32 cellular contexts compared by ENCODE assay signal in the genomic region with DNA sequence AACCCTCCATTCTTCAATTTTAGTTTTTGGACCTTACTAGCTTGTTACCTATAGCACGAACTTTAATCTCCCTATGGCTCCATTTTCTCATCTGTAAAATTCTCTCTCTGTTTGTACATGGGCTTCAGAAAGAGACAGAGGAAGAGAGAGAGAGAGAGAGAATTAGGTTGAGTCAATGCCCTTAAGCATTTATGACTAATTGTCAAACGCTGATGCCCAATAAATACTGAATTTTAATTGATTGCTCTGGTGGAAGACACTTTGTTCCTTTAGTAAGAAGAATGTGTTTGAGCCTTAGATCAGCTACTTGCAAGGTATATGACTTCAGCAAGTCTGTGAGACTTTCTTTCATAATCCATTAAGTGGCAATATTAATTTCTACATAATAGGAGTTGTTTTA.
"Had no signal": no experiment of that assay in that cellular context is flagged by ENCODE, and none has a peak within 500 bp of the region (broad histone marks: within the 10 kb centered on the region; RNA-seq: fewer than 3 reads in every experiment).

No MANE protein-coding gene starts in this region.

- H3K36me3 Mint-ChIP-seq: activated CD4-positive, alpha-beta memory T cell treated with anti-CD3 and anti-CD28 coated beads for 36 hours; activated naive CD4-positive, alpha-beta T cell treated with anti-CD3 and anti-CD28 coated beads, Interleukin-2, amount 50 U/mL, for 72 hours; brain had no signal

- ATAC-seq: activated naive CD4-positive, alpha-beta T cell treated with anti-CD3 and anti-CD28 coated beads, Interleukin-2, amount 50 U/mL, for 72 hours; activated T-cell treated with anti-CD3 and anti-CD28 coated beads, Interleukin-2, amount 50 U/mL, for 4 hours; Right ventricle myocardium inferior; SK-N-SH treated with all-trans-retinoic acid at 6 μM for 48 hours had no signal

- H3K9me3 ChIP-seq: adrenal gland, Peyer's patch had no signal

- H3K27ac ChIP-seq: adrenal gland, cardiac muscle cell, Peyer's patch, VCaP had no signal

- H3K27me3 ChIP-seq: adrenal gland, cardiac muscle cell, Peyer's patch had no signal

- H3K36me3 ChIP-seq: adrenal gland, cardiac muscle cell, Peyer's patch had no signal

- H3K9me3 Mint-ChIP-seq: activated B cell treated with CpG ODN at 0.5 μM for 24 hours had no signal

- H3K4me1 Mint-ChIP-seq: activated B cell treated with CpG ODN at 0.5 μM for 24 hours, brain had no signal

- H3K4me1 ChIP-seq: adrenal gland, Peyer's patch had no signal

- H3K27me3 Mint-ChIP-seq: activated B cell treated with CpG ODN at 0.5 μM for 24 hours; activated CD4-positive, alpha-beta memory T cell treated with anti-CD3 and anti-CD28 coated beads for 36 hours; brain had no signal

- DNase-seq: activated B cell treated with CpG ODN at 0.5 μM for 24 hours; activated CD4-positive, alpha-beta memory T cell treated with anti-CD3 and anti-CD28 coated beads for 36 hours; activated CD4-positive, alpha-beta T cell treated with anti-CD3 and anti-CD28 coated beads for 4 hours; activated CD4-positive, alpha-beta T cell treated with anti-CD3 and anti-CD28 coated beads, Interleukin-2, amount 50 U/mL, for 1 hour; activated CD4-positive, CD25-positive, alpha-beta regulatory T cell treated with anti-CD3 and anti-CD28 coated beads, Interleukin-2, amount 50 U/mL, for 72 hours; activated CD8-positive, alpha-beta memory T cell treated with anti-CD3 and anti-CD28 coated beads, Interleukin-2, amount 50 U/mL, for 4 hours; activated gamma-delta T cell treated with Interleukin-2 at 50 U/mL for 16 hours; activated naive CD4-positive, alpha-beta T cell treated with anti-CD3 and anti-CD28 coated beads for 36 hours; activated T-cell treated with anti-CD3 and anti-CD28 coated beads for 4 hours; activated T-cell treated with anti-CD3 and anti-CD28 coated beads, Interleukin-2, amount 50 U/mL, for 4 hours; adrenal gland; cerebellar nuclear complex; NCI-H1105; NCI-H1417 treated with DMSO at 0.1 percent for 48 hours; NCI-H1930; NCI-H2081 treated with DMSO at 0.1 percent for 48 hours; NCI-H226; NCI-H524 treated with DMSO at 0.1 percent for 48 hours; Peyer's patch; RPMI8226; SIG-M5; SW 1271; T-helper 1 cell; T-helper 2 cell; T-helper 9 cell had no signal

- H3K27ac Mint-ChIP-seq: activated B cell treated with CpG ODN at 0.5 μM for 24 hours; activated CD4-positive, alpha-beta memory T cell treated with anti-CD3 and anti-CD28 coated beads for 36 hours; activated naive CD4-positive, alpha-beta T cell treated with anti-CD3 and anti-CD28 coated beads for 36 hours; activated naive CD4-positive, alpha-beta T cell treated with anti-CD3 and anti-CD28 coated beads, Interleukin-2, amount 50 U/mL, for 72 hours; activated T-helper 1 cell treated with anti-CD3 and anti-CD28 coated beads, Interleukin-12 subunit alpha, Interleukin-12 subunit beta, Interleukin-2, Interleukin-4 antibody, amounts not matched to agents 30 ng/mL and 10 ng/mL and 1 ng/mL, durations not matched to agents 14 hours and 24 hours and 36 hours; brain had no signal

- H3K4me3 Mint-ChIP-seq: activated B cell treated with CpG ODN at 0.5 μM for 24 hours; activated CD4-positive, alpha-beta memory T cell treated with anti-CD3 and anti-CD28 coated beads for 36 hours; activated naive CD4-positive, alpha-beta T cell treated with anti-CD3 and anti-CD28 coated beads for 36 hours; activated T-cell treated with anti-CD3 and anti-CD28 coated beads, Interleukin-2, amount 50 U/mL, for 4 hours; activated T-helper 1 cell treated with anti-CD3 and anti-CD28 coated beads, Interleukin-12 subunit alpha, Interleukin-12 subunit beta, Interleukin-2, Interleukin-4 antibody, amounts not matched to agents 30 ng/mL and 10 ng/mL and 1 ng/mL, durations not matched to agents 14 hours and 24 hours and 36 hours; brain had no signal

- H3K4me3 ChIP-seq: adrenal gland, cardiac muscle cell, Peyer's patch had no signal
